ENCODE assay signal across 12 cellular contexts in genomic region chr7:130649004-130649790, GRCh38. TPM values are rescaled to one million over a fixed set of nuclear protein-coding genes. Genes with fewer than 3 reads are reported as not detected.
DNase-seq lines count a peak whose midpoint lies in the region; ATAC-seq and TF ChIP-seq lines count a peak whose summit lies in the region.
"Had no signal": no experiment of that assay in that cellular context is flagged by ENCODE, and none has a peak within 500 bp of the region (broad histone marks: within the 10 kb centered on the region; RNA-seq: fewer than 3 reads in every experiment).

No MANE protein-coding gene starts in this region.

- H2BK15ac ChIP-seq in IMR-90 (ENCODE audit: low read depth, low read length) = no peak overlapping the region

- CTCF ChIA-PET in IMR-90 (lab: Yijun Ruan, JAX) = no interaction called here

- H3K27ac ChIP-seq in CD4-positive, CD25-positive, alpha-beta regulatory T cell (ENCODE audit: insufficient read depth, low read length, poor library complexity, severe bottlenecking) = no peak overlapping the region
- H3K27ac ChIP-seq in IMR-90 (ENCODE audit: insufficient read depth, low read length) (no peak overlapping the region), substantia nigra (ENCODE audit: low read depth, low read length, poor library complexity, severe bottlenecking) (no peak overlapping the region)
- H3K27ac ChIP-seq: KMS-11 had no signal

- POLR2A ChIA-PET in IMR-90 (lab: Charles Lee; ENCODE audit: unreplicated experiment) = no interaction called here

- H3K9me3 Mint-ChIP-seq in CD4-positive, CD25-positive, alpha-beta regulatory T cell = peaks cover 0 to 6% (median 4%) of the 10 kb centered on the region in 7 donors

- no peak overlapping the region for H4K91ac ChIP-seq in IMR-90 (ENCODE audit: insufficient read depth, low read depth, low read length)

- no peak overlapping the region for H2BK20ac ChIP-seq in IMR-90 (ENCODE audit: low read depth, low read length)

- peaks cover 49% of the 10 kb centered on the region for H3K36me3 Mint-ChIP-seq in CD4-positive, CD25-positive, alpha-beta regulatory T cell

- no peaks in the 10 kb centered on the region for H3K27me3 ChIP-seq in CD4-positive, CD25-positive, alpha-beta regulatory T cell (ENCODE audit: control insufficient read depth, insufficient read depth, low read length)
- H3K27me3 ChIP-seq in IMR-90 (ENCODE audit: control insufficient read depth, insufficient read depth, low read length) = no peaks in the 10 kb centered on the region

- no peak for ATAC-seq in CD4-positive, CD25-positive, alpha-beta regulatory T cell (ENCODE audit: low read depth in 2 of 2)
- peak; percentile 75 for ATAC-seq in IMR-90 (ENCODE audit: low read depth)

- H2AK5ac ChIP-seq in IMR-90 (ENCODE audit: low read depth, low read length) = no peak overlapping the region

- dilution Hi-C loops in IMR-90 (cut with HindIII; ENCODE audit: low sequenced_read_pairs, unreplicated experiment) = no loop called here

- no peak overlapping the region for H2BK120ac ChIP-seq in IMR-90 (ENCODE audit: low read depth, low read length)

- no peak overlapping the region for H4K5ac ChIP-seq in IMR-90 (ENCODE audit: low read depth, low read length)

- H3K9me1 ChIP-seq in IMR-90 (ENCODE audit: insufficient read depth, low read length) = no peaks in the 10 kb centered on the region

- no peak for DNase-seq in CD4-positive, CD25-positive, alpha-beta regulatory T cell
- DNase-seq in GM19240 (ENCODE audit: insufficient read length, low spot score) (peak; percentile 8), IMR-90 (peak; percentile 86), fibroblast of gingiva (ENCODE audit: low read depth) (peak; percentile 32), substantia nigra (lab: John Stamatoyannopoulos, UW) (no peak), H4 (ENCODE audit: low spot score) (no peak), LoVo (ENCODE audit: low spot score) (no peak)
- no peak for DNase-seq in activated CD4-positive, alpha-beta T cell treated with anti-CD3 and anti-CD28 coated beads for 4 hours
- DNase-seq: effector CD4-positive, alpha-beta T cell; T1000 had no signal

- H3K14ac ChIP-seq in IMR-90 (replicated peaks; ENCODE audit: low read depth, low read length) = no peak overlapping the region; the same call in 1 of the 2 replicates

- H3K9me3 ChIP-seq in CD4-positive, CD25-positive, alpha-beta regulatory T cell (ENCODE audit: control insufficient read depth in 2 of 2, low read length in 2 of 2) = no peaks in the 10 kb centered on the region
- H3K9me3 ChIP-seq in IMR-90 (ENCODE audit: control insufficient read depth, insufficient read depth, low read length) = no peaks in the 10 kb centered on the region

- no peaks in the 10 kb centered on the region for H3K4me1 ChIP-seq in CD4-positive, CD25-positive, alpha-beta regulatory T cell (ENCODE audit: control insufficient read depth, insufficient read depth, low read length, poor library complexity, severe bottlenecking)
- peaks cover 2% of the 10 kb centered on the region; the same call in 1 of the 2 replicates for H3K4me1 ChIP-seq in IMR-90 (ENCODE audit: control insufficient read depth, insufficient read depth, low read length)

- H3K4ac ChIP-seq in IMR-90 (ENCODE audit: low read depth, low read length) = no peak overlapping the region

- H3K4me3 Mint-ChIP-seq in CD4-positive, CD25-positive, alpha-beta regulatory T cell = no peak overlapping the region
- H3K4me3 Mint-ChIP-seq: nephron had no signal

- no peak overlapping the region for H3K27ac Mint-ChIP-seq in CD4-positive, CD25-positive, alpha-beta regulatory T cell
- H3K27ac Mint-ChIP-seq: nephron had no signal

- H3K4me1 Mint-ChIP-seq in CD4-positive, CD25-positive, alpha-beta regulatory T cell = peaks cover 3 to 12% (median 11%) of the 10 kb centered on the region in 4 donors

- TF ChIP-seq POLR2A in IMR-90 (IDR thresholded peaks at IDR 0.05; ENCODE audit: low read depth, low read length) = no peak

- no peaks in the 10 kb centered on the region for H4K20me1 ChIP-seq in IMR-90 (ENCODE audit: insufficient read depth, low read length)

- H3K18ac ChIP-seq in IMR-90 (ENCODE audit: low read depth, low read length) = no peak overlapping the region

- H3K4me3 ChIP-seq in CD4-positive, CD25-positive, alpha-beta regulatory T cell (ENCODE audit: low read depth, low read length) = peak overlapping the region; percentile 20
- H3K4me3 ChIP-seq in IMR-90 (ENCODE audit: insufficient read depth, low read depth, low read length) = no peak overlapping the region

- no peaks in the 10 kb centered on the region for H3K79me1 ChIP-seq in IMR-90 (ENCODE audit: low read depth in 1 of 2, low read length in 2 of 2)

- H2AK9ac ChIP-seq in IMR-90 (replicated peaks; ENCODE audit: low read depth, low read length, poor library complexity) = no peak overlapping the region

- no peak overlapping the region for H3K4me2 ChIP-seq in IMR-90 (ENCODE audit: low read depth, low read length)
- H3K4me2 ChIP-seq: KMS-11 had no signal

- no TSS peak for BruUV-seq in IMR-90 (replicated peaks; lab: Mats Ljungman, UMichigan)

- TF ChIP-seq CTCF in IMR-90 (conservative IDR thresholded peaks at IDR 0.05; ENCODE audit: low read depth, low read length) = no peak

- WGBS in IMR-90 (ENCODE audit: extremely low coverage in 2 of 2, insufficient read length in 1 of 2), 2 experiments = 40% methylated on average over 1 of the region's 4 CpGs; no CpG with 5 or more reads in 1 of the 2 experiments

- no peak overlapping the region for H3K56ac ChIP-seq in IMR-90 (ENCODE audit: extremely low read depth, insufficient read depth, low read length)

- no peaks in the 10 kb centered on the region for H3K27me3 Mint-ChIP-seq in CD4-positive, CD25-positive, alpha-beta regulatory T cell

- no peak overlapping the region for H3K23ac ChIP-seq in IMR-90 (ENCODE audit: low read depth, low read length)

- in situ Hi-C loops in IMR-90 (cut with MboI; ENCODE audit: low sequenced_read_pairs) = no loop called here

- intact Hi-C loops in IMR-90 (cut with micrococcal nuclease) = no loop called here

- H3K36me3 ChIP-seq in CD4-positive, CD25-positive, alpha-beta regulatory T cell (ENCODE audit: control insufficient read depth, insufficient read depth, low read length) = peaks cover 8% of the 10 kb centered on the region
- H3K36me3 ChIP-seq in IMR-90 (ENCODE audit: control insufficient read depth, insufficient read depth, low read length) = peaks cover 4% of the 10 kb centered on the region

- H2BK5ac ChIP-seq in IMR-90 (ENCODE audit: low read depth, low read length, poor library complexity, severe bottlenecking) = no peak overlapping the region

- H2AFZ ChIP-seq in IMR-90 (replicated peaks; ENCODE audit: low read length, poor library complexity) = no peak overlapping the region

- H4K8ac ChIP-seq in IMR-90 (ENCODE audit: low read depth in 2 of 2, low read length in 2 of 2) = no peak overlapping the region

- H3K9ac ChIP-seq in IMR-90 (ENCODE audit: low read depth, low read length) = no peak overlapping the region
- H3K9ac ChIP-seq: KMS-11 had no signal

- TF ChIP-seq RAD21 in IMR-90 (IDR thresholded peaks at IDR 0.05; ENCODE audit: low read length) = no peak

TF ChIP-seq in IMR-90, 13 proteins besides CTCF, POLR2A, EP300 and RAD21:
- no peak for TF ChIP-seq NFE2L2 (IDR thresholded peaks at IDR 0.05; ENCODE audit: low read depth, low read length)
- TF ChIP-seq FOS (IDR thresholded peaks at IDR 0.05; ENCODE audit: low read depth, low read length) = 0 out of 2 replicates have a peak, but pooled peaks have one; percentile 15
- no peak for TF ChIP-seq MXI1 (IDR thresholded peaks at IDR 0.05; ENCODE audit: borderline replicate concordance, low read depth, low read length)
- TF ChIP-seq CEBPB (IDR thresholded peaks at IDR 0.05; ENCODE audit: low read depth, low read length) = no peak
- TF ChIP-seq BHLHE40 (IDR thresholded peaks at IDR 0.05; ENCODE audit: low read depth, low read length) = peak; percentile 74
- no peak for TF ChIP-seq MAZ (IDR thresholded peaks at IDR 0.05; ENCODE audit: borderline replicate concordance, low read depth, low read length)
- no peak for TF ChIP-seq SMC3 (IDR thresholded peaks at IDR 0.05; ENCODE audit: low read depth, low read length)
- TF ChIP-seq RCOR1 (IDR thresholded peaks at IDR 0.05; ENCODE audit: insufficient replicate concordance, low read length) = no peak
- TF ChIP-seq CHD1 (IDR thresholded peaks at IDR 0.05; ENCODE audit: low read depth, low read length) = no peak
- TF ChIP-seq, protein P1, sequence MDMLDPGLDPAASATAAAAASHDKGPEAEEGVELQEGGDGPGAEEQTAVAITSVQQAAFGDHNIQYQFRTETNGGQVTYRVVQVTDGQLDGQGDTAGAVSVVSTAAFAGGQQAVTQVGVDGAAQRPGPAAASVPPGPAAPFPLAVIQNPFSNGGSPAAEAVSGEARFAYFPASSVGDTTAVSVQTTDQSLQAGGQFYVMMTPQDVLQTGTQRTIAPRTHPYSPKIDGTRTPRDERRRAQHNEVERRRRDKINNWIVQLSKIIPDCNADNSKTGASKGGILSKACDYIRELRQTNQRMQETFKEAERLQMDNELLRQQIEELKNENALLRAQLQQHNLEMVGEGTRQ (IDR thresholded peaks at IDR 0.05; ENCODE audit: low read depth, low read length) = no peak
TF ChIP-seq in IMR-90: peak in this region for 2.

RNA-seq across cellular contexts. Expression of gene COPG2, which starts 19.4 kb away (rescaled TPM):
- total RNA-seq in CD4-positive, CD25-positive, alpha-beta regulatory T cell = 6.1 TPM
- 1 to 10 TPM; 1.1 to 5.7 (median 1.6) TPM for polyA plus RNA-seq in CD4-positive, CD25-positive, alpha-beta regulatory T cell
- total RNA-seq in IMR-90 (2012; rRNA removed) = 41.7 and 50.0 TPM in 2 replicates
- polyA plus RNA-seq in IMR-90 (2012; rRNA removed) = 15.3 and 18.1 TPM in 2 replicates
- polyA plus RNA-seq in IMR-90 (2012; cell fraction: cytosol; rRNA removed) = 5.4 and 10.8 TPM in 2 replicates
- polyA plus RNA-seq in IMR-90 (2012; cell fraction: nucleus; rRNA removed; ENCODE audit: low replicate concordance) = 1.2 and 9.4 TPM in 2 replicates
- total RNA-seq in H4 (2014; rRNA removed; shearing (Covaris generic)) = 39.2 and 41.3 TPM in 2 replicates

RNA-seq across cellular contexts. Expression of gene TSGA13, which starts 37.1 kb away (rescaled TPM):
- not detected for total RNA-seq in CD4-positive, CD25-positive, alpha-beta regulatory T cell
- polyA plus RNA-seq in CD4-positive, CD25-positive, alpha-beta regulatory T cell = not detected
- total RNA-seq in IMR-90 (2012; rRNA removed) = not detected in 2 replicates
- not detected in 2 replicates for polyA plus RNA-seq in IMR-90 (2012; rRNA removed)
- not detected in 2 replicates for polyA plus RNA-seq in IMR-90 (2012; cell fraction: cytosol; rRNA removed)
- polyA plus RNA-seq in IMR-90 (2012; cell fraction: nucleus; rRNA removed; ENCODE audit: low replicate concordance) = not detected in 2 replicates
- total RNA-seq in H4 (2014; rRNA removed; shearing (Covaris generic)) = not detected in 2 replicates

Comparison
In these comparisons a context has a peak if more than half of its experiments do, and no peak if none do; other contexts are left out.
1. DNase-seq: peak in GM19240 (single experiment), IMR-90 (single experiment) and fibroblast of gingiva (single experiment); none in CD4-positive, CD25-positive, alpha-beta regulatory T cell (0 of 3), substantia nigra (0 of 49), activated CD4-positive, alpha-beta T cell treated with anti-CD3 and anti-CD28 coated beads for 4 hours (0 of 2), H4 (single experiment) and LoVo (single experiment).